In the genomic region with DNA sequence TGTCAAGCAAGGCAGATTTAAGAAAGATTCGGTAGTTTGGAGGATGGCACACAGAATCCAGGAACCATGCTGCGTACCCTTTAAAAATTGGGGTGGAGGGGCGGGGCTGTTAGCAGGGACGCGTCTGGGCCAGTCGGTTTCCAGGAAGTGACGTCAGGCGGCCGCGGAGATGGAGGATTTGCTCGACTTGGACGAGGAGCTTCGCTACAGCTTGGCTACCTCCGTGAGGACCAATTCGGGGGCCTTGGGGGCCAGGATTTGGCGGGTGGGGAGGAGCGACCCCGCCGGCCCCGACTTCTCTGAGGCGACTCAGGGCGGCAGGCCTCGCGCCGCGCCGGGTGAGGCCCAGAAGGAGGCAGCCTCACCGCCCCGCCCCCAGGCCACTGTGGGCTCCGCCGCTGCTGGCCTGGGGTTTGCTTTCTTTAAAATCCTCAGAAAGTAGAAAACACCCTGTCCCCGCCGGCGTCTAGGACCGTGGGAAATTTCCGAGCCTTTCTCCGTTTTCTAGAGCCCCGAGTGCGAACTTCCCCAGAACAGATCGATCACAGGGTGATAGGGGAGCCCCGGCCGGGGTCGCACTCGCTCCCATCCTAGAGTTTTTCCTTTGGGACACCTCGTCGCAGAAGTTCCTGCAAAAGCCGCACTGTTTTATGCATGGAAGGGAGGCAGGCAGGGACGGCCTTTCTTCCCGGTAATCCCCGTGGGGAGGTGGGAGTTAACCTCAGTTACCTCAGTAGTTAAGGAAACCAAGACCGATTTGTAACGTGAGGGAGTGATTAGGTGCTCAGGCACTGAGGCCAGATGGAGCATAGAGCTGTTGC, we compare ENCODE assay signal across 1 cellular context.
TF ChIP-seq lines count a peak whose summit lies in the region.

A gene (plus strand): TSS at position 146 of the 821 bp plus-strand sequence. CDS start 24 bp downstream, at position 170.

TF ChIP-seq in HCT116, 20 proteins besides CTCF, POLR2A, EP300 and RAD21 (continued from another document):
- TF ChIP-seq, protein P1, sequence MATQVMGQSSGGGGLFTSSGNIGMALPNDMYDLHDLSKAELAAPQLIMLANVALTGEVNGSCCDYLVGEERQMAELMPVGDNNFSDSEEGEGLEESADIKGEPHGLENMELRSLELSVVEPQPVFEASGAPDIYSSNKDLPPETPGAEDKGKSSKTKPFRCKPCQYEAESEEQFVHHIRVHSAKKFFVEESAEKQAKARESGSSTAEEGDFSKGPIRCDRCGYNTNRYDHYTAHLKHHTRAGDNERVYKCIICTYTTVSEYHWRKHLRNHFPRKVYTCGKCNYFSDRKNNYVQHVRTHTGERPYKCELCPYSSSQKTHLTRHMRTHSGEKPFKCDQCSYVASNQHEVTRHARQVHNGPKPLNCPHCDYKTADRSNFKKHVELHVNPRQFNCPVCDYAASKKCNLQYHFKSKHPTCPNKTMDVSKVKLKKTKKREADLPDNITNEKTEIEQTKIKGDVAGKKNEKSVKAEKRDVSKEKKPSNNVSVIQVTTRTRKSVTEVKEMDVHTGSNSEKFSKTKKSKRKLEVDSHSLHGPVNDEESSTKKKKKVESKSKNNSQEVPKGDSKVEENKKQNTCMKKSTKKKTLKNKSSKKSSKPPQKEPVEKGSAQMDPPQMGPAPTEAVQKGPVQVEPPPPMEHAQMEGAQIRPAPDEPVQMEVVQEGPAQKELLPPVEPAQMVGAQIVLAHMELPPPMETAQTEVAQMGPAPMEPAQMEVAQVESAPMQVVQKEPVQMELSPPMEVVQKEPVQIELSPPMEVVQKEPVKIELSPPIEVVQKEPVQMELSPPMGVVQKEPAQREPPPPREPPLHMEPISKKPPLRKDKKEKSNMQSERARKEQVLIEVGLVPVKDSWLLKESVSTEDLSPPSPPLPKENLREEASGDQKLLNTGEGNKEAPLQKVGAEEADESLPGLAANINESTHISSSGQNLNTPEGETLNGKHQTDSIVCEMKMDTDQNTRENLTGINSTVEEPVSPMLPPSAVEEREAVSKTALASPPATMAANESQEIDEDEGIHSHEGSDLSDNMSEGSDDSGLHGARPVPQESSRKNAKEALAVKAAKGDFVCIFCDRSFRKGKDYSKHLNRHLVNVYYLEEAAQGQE (IDR thresholded peaks at IDR 0.05; ENCODE audit: low read depth): no peak
- TF ChIP-seq CEBPB (IDR thresholded peaks at IDR 0.05; ENCODE audit: low read depth): no peak
- TF ChIP-seq SIN3A (IDR thresholded peaks at IDR 0.05; ENCODE audit: low read depth): 0 out of 2 replicates have a peak, but pooled peaks have one; percentile 57
- no peak for TF ChIP-seq TCF7L2 (IDR thresholded peaks at IDR 0.05; ENCODE audit: borderline replicate concordance, extremely low read depth, insufficient read depth, insufficient read length)
- TF ChIP-seq ZFX (IDR thresholded peaks at IDR 0.05): peak; percentile 65
- TF ChIP-seq, protein P2, sequence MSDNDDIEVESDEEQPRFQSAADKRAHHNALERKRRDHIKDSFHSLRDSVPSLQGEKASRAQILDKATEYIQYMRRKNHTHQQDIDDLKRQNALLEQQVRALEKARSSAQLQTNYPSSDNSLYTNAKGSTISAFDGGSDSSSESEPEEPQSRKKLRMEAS (IDR thresholded peaks at IDR 0.05): no peak; the same call in none of the 2 replicates
- peak; percentile 52 for TF ChIP-seq SP1 (IDR thresholded peaks at IDR 0.05; ENCODE audit: low read depth)
- TF ChIP-seq YY1 (IDR thresholded peaks at IDR 0.05; ENCODE audit: extremely low read depth, insufficient replicate concordance, low read depth, low read length): peak; percentile 46
- TF ChIP-seq, protein P3, sequence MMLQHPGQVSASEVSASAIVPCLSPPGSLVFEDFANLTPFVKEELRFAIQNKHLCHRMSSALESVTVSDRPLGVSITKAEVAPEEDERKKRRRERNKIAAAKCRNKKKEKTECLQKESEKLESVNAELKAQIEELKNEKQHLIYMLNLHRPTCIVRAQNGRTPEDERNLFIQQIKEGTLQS (IDR thresholded peaks at IDR 0.05): no peak
- TF ChIP-seq, protein P4, sequence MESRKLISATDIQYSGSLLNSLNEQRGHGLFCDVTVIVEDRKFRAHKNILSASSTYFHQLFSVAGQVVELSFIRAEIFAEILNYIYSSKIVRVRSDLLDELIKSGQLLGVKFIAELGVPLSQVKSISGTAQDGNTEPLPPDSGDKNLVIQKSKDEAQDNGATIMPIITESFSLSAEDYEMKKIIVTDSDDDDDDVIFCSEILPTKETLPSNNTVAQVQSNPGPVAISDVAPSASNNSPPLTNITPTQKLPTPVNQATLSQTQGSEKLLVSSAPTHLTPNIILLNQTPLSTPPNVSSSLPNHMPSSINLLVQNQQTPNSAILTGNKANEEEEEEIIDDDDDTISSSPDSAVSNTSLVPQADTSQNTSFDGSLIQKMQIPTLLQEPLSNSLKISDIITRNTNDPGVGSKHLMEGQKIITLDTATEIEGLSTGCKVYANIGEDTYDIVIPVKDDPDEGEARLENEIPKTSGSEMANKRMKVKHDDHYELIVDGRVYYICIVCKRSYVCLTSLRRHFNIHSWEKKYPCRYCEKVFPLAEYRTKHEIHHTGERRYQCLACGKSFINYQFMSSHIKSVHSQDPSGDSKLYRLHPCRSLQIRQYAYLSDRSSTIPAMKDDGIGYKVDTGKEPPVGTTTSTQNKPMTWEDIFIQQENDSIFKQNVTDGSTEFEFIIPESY (IDR thresholded peaks at IDR 0.05; ENCODE audit: extremely low read depth, insufficient replicate concordance, low read length): no peak
- no peak for TF ChIP-seq EZH2 (IDR thresholded peaks at IDR 0.05)
- no peak for TF ChIP-seq EGR1 (IDR thresholded peaks at IDR 0.05; ENCODE audit: low read depth)
- peak; percentile 60 for TF ChIP-seq POLR2AphosphoS5 (IDR thresholded peaks at IDR 0.05; ENCODE audit: low read depth, low read length)
- no peak for TF ChIP-seq FOSL1 (IDR thresholded peaks at IDR 0.05; ENCODE audit: low read depth)
- no peak for TF ChIP-seq ZNF274 (IDR thresholded peaks at IDR 0.05; ENCODE audit: low read depth, low read length)
- no peak for TF ChIP-seq EZH2phosphoT487 (IDR thresholded peaks at IDR 0.05; ENCODE audit: borderline replicate concordance)
